Comparison of ENCODE assay signal across 9 cellular contexts in genomic region chr2:241219030-241219382, GRCh38. TPM values are rescaled to one million over a fixed set of nuclear protein-coding genes. Genes with fewer than 3 reads are reported as not detected.
DNase-seq lines count a peak whose midpoint lies in the region; ATAC-seq and TF ChIP-seq lines count a peak whose summit lies in the region.
"Had no signal": no experiment of that assay in that cellular context is flagged by ENCODE, and none has a peak within 500 bp of the region (broad histone marks: within the 10 kb centered on the region; RNA-seq: fewer than 3 reads in every experiment).

No MANE protein-coding gene starts in this region.

- H4K20me1 ChIP-seq in MM.1S (ENCODE audit: insufficient read depth, low read length): no peaks in the 10 kb centered on the region

- TF ChIP-seq CTCF in Calu3 (IDR thresholded peaks at IDR 0.05; ENCODE audit: unreplicated experiment): no peak
- peak; percentile 14 for TF ChIP-seq CTCF in MM.1S (IDR thresholded peaks at IDR 0.05; ENCODE audit: low read length)
- TF ChIP-seq CTCF in osteocyte (IDR thresholded peaks at IDR 0.05): no peak
- TF ChIP-seq CTCF in GM13977 (IDR thresholded peaks at IDR 0.05; ENCODE audit: extremely low read depth, insufficient read depth, missing control alignments): no peak

- no peaks in the 10 kb centered on the region for H3K4me1 ChIP-seq in MM.1S (ENCODE audit: low read length)

- H2AFZ ChIP-seq in MM.1S (ENCODE audit: low read length): no peak overlapping the region

- no peak for DNase-seq in Calu3
- no peak for DNase-seq in MM.1S
- DNase-seq in effector memory CD8-positive, alpha-beta T cell: no peak
- no peak for DNase-seq in osteocyte (ENCODE audit: extremely low spot score, unreplicated experiment)
- DNase-seq in NCI-H2196 treated with DMSO at 0.1 percent for 48 hours (lab: John Stamatoyannopoulos, UW; ENCODE audit: unreplicated experiment): no peak
- DNase-seq in dedifferentiated amniotic fluid mesenchymal stem cell (ENCODE audit: extremely low spot score): no peak
- DNase-seq in GM13977 (ENCODE audit: low spot score): no peak

- H3K27me3 ChIP-seq in MM.1S (replicated peaks; ENCODE audit: insufficient read depth, low read length): peaks cover 10% of the 10 kb centered on the region; the same call in 1 of the 2 replicates

- no peaks in the 10 kb centered on the region for H3K9me2 ChIP-seq in MM.1S (replicated peaks; ENCODE audit: insufficient read depth, low read length)

- H3K9me3 Mint-ChIP-seq in Calu3 (ENCODE audit: low read depth, unreplicated experiment) (no peaks in the 10 kb centered on the region), osteocyte (ENCODE audit: unreplicated experiment) (no peaks in the 10 kb centered on the region)
- H3K9me3 Mint-ChIP-seq in effector memory CD8-positive, alpha-beta T cell: no peaks in the 10 kb centered on the region

- H3K4me3 Mint-ChIP-seq in Calu3 (ENCODE audit: low read depth, unreplicated experiment): peak overlapping the region; percentile 81
- H3K4me3 Mint-ChIP-seq in effector memory CD8-positive, alpha-beta T cell: peak overlapping the region; percentile 85 to 90
- H3K4me3 Mint-ChIP-seq in osteocyte (ENCODE audit: unreplicated experiment): peak overlapping the region; percentile 85

- peak overlapping the region; percentile 74; the same call in 1 of the 2 replicates for H3K4me2 ChIP-seq in MM.1S (ENCODE audit: low read depth, low read length)

- TSS peak; percentile 56 for BruUV-seq in Calu3 (replicated peaks; lab: Mats Ljungman, UMichigan)

- CTCF ChIA-PET in Calu3 (lab: Charles Lee): interaction anchor here (0.6 to 1.0 kb wide), 3 partner anchors 40 to 141 kb away, joined by 3 read pairs; no protein-coding TSS in a partner anchor

- in situ Hi-C loops in GM13977 (cut with MboI; ENCODE audit: low pct_unique_long_range_greater_than_20kb, low sequenced_read_pairs, unreplicated experiment): no loop called here

- H3K9ac ChIP-seq in MM.1S (ENCODE audit: low read length): no peak overlapping the region

- H3F3A ChIP-seq in MM.1S (ENCODE audit: insufficient read depth, low read length): no peaks in the 10 kb centered on the region

- H3K27ac Mint-ChIP-seq in Calu3 (ENCODE audit: unreplicated experiment) (peak overlapping the region; percentile 64), osteocyte (ENCODE audit: unreplicated experiment) (no peak overlapping the region)
- peak overlapping the region in 1 of 2 donors; percentile 44 for H3K27ac Mint-ChIP-seq in effector memory CD8-positive, alpha-beta T cell

- ATAC-seq in effector memory CD8-positive, alpha-beta T cell (replicated peaks): no peak
- no peak for ATAC-seq in HG03521 (IDR thresholded peaks at IDR 0.05; ENCODE audit: unreplicated experiment)

- H3K36me3 Mint-ChIP-seq in Calu3 (ENCODE audit: insufficient read depth, unreplicated experiment): peaks cover 60% of the 10 kb centered on the region
- H3K36me3 Mint-ChIP-seq in effector memory CD8-positive, alpha-beta T cell (ENCODE audit: insufficient read depth): peaks cover 7% of the 10 kb centered on the region
- no peaks in the 10 kb centered on the region for H3K36me3 Mint-ChIP-seq in osteocyte (ENCODE audit: unreplicated experiment)

- no peaks in the 10 kb centered on the region for H3K36me3 ChIP-seq in MM.1S (replicated peaks; ENCODE audit: insufficient read depth, low read length)

- intact Hi-C loops in Calu3 (cut with micrococcal nuclease; ENCODE audit: unreplicated experiment): no loop called here

- peak overlapping the region; percentile 43; the same call in 1 of the 2 replicates for H3K4me3 ChIP-seq in MM.1S (ENCODE audit: low read length)

- no peaks in the 10 kb centered on the region for H3K79me2 ChIP-seq in MM.1S (ENCODE audit: low read length)

- no peak overlapping the region for H3K27ac ChIP-seq in MM.1S (ENCODE audit: low read length)
- H3K27ac ChIP-seq: HL-60 had no signal

- H3K27me3 Mint-ChIP-seq in Calu3 (ENCODE audit: unreplicated experiment) (peaks cover 24% of the 10 kb centered on the region), osteocyte (ENCODE audit: unreplicated experiment) (no peaks in the 10 kb centered on the region)
- no peaks in the 10 kb centered on the region for H3K27me3 Mint-ChIP-seq in effector memory CD8-positive, alpha-beta T cell

- no peaks in the 10 kb centered on the region for H3K9me3 ChIP-seq in MM.1S (replicated peaks; ENCODE audit: insufficient read depth, low read length)

- peaks cover 13% of the 10 kb centered on the region for H3K4me1 Mint-ChIP-seq in Calu3 (ENCODE audit: low read depth, unreplicated experiment)
- H3K4me1 Mint-ChIP-seq in effector memory CD8-positive, alpha-beta T cell (ENCODE audit: low read depth in 2 of 2): peaks cover 6 to 9% of the 10 kb centered on the region in 2 donors
- H3K4me1 Mint-ChIP-seq in osteocyte (ENCODE audit: unreplicated experiment): peaks cover 27% of the 10 kb centered on the region

RNA-seq across cellular contexts. Expression of gene ANO7, which starts 30.5 kb away (rescaled TPM):
- 7.7 and 8.0 TPM in 2 replicates for total RNA-seq in Calu3 (2022)
- 1.3 TPM in 2 replicates for total RNA-seq in osteocyte
